ENCODE assay signal across 10 cellular contexts in genomic region chr22:36324414-36324813, GRCh38.
DNase-seq lines count a peak whose midpoint lies in the region; ATAC-seq and TF ChIP-seq lines count a peak whose summit lies in the region.
"Had no signal": no experiment of that assay in that cellular context is flagged by ENCODE, and none has a peak within 500 bp of the region (broad histone marks: within the 10 kb centered on the region; RNA-seq: fewer than 3 reads in every experiment).

No MANE protein-coding gene starts in this region.

- H3K27ac Mint-ChIP-seq in activated CD4-positive, alpha-beta memory T cell treated with anti-CD3 and anti-CD28 coated beads for 36 hours, result peak overlapping the region; percentile 5
- H3K27ac Mint-ChIP-seq in activated CD4-positive, alpha-beta memory T cell treated with anti-CD3 and anti-CD28 coated beads, Interleukin-2, amount 10 ng/mL, durations not matched to agents 7 days and 5 days, result no peak overlapping the region
- H3K27ac Mint-ChIP-seq in endothelial cell (ENCODE audit: unreplicated experiment) (peak overlapping the region; percentile 58), type B pancreatic cell (peak overlapping the region; percentile 97)
- H3K27ac Mint-ChIP-seq in naive thymus-derived CD8-positive, alpha-beta T cell, result peak overlapping the region in 7 of 10 donors; percentile 31 to 82 (median 66)

- intact Hi-C loops in activated CD4-positive, alpha-beta memory T cell treated with anti-CD3 and anti-CD28 coated beads for 36 hours (cut with micrococcal nuclease), result no loop called here

- no peaks in the 10 kb centered on the region for H3K9me3 Mint-ChIP-seq in activated CD4-positive, alpha-beta memory T cell treated with anti-CD3 and anti-CD28 coated beads for 36 hours
- H3K9me3 Mint-ChIP-seq in activated CD4-positive, alpha-beta memory T cell treated with anti-CD3 and anti-CD28 coated beads, Interleukin-2, amount 10 ng/mL, durations not matched to agents 7 days and 5 days, result no peaks in the 10 kb centered on the region
- H3K9me3 Mint-ChIP-seq in endothelial cell (ENCODE audit: unreplicated experiment), result no peaks in the 10 kb centered on the region
- no peaks in the 10 kb centered on the region for H3K9me3 Mint-ChIP-seq in naive thymus-derived CD8-positive, alpha-beta T cell
- H3K9me3 Mint-ChIP-seq in type B pancreatic cell, result no peaks in the 10 kb centered on the region

- no peak for ATAC-seq in naive thymus-derived CD8-positive, alpha-beta T cell
- no peak for ATAC-seq in GM21576 (IDR thresholded peaks at IDR 0.05; ENCODE audit: unreplicated experiment)
- ATAC-seq: A549 had no signal

- H3K4me1 Mint-ChIP-seq in activated CD4-positive, alpha-beta memory T cell treated with anti-CD3 and anti-CD28 coated beads for 36 hours (ENCODE audit: low read depth), result peaks cover 25% of the 10 kb centered on the region
- peaks cover 37% of the 10 kb centered on the region for H3K4me1 Mint-ChIP-seq in activated CD4-positive, alpha-beta memory T cell treated with anti-CD3 and anti-CD28 coated beads, Interleukin-2, amount 10 ng/mL, durations not matched to agents 7 days and 5 days
- peaks cover 30% of the 10 kb centered on the region for H3K4me1 Mint-ChIP-seq in endothelial cell (ENCODE audit: unreplicated experiment)
- peaks cover 29 to 44% (median 36%) of the 10 kb centered on the region in 4 donors for H3K4me1 Mint-ChIP-seq in naive thymus-derived CD8-positive, alpha-beta T cell
- H3K4me1 Mint-ChIP-seq in type B pancreatic cell (ENCODE audit: unreplicated experiment), result peaks cover 33% of the 10 kb centered on the region

- H3K27me3 Mint-ChIP-seq in activated CD4-positive, alpha-beta memory T cell treated with anti-CD3 and anti-CD28 coated beads for 36 hours, result no peaks in the 10 kb centered on the region
- H3K27me3 Mint-ChIP-seq in activated CD4-positive, alpha-beta memory T cell treated with anti-CD3 and anti-CD28 coated beads, Interleukin-2, amount 10 ng/mL, durations not matched to agents 7 days and 5 days, result no peaks in the 10 kb centered on the region
- peaks cover 39% of the 10 kb centered on the region for H3K27me3 Mint-ChIP-seq in endothelial cell (ENCODE audit: unreplicated experiment)
- H3K27me3 Mint-ChIP-seq in naive thymus-derived CD8-positive, alpha-beta T cell, result no peaks in the 10 kb centered on the region
- H3K27me3 Mint-ChIP-seq in type B pancreatic cell, result no peaks in the 10 kb centered on the region

- POLR2A ChIA-PET in activated CD4-positive, alpha-beta memory T cell treated with anti-CD3 and anti-CD28 coated beads for 36 hours (lab: Charles Lee), result interaction anchor here (1.1 kb wide), 1 partner anchor 10 kb away, joined by 3 read pairs; no protein-coding TSS in a partner anchor
- POLR2A ChIA-PET in activated CD4-positive, alpha-beta memory T cell treated with anti-CD3 and anti-CD28 coated beads, Interleukin-2, amount 10 ng/mL, durations not matched to agents 7 days and 5 days (lab: Charles Lee), result interaction anchor here (1.1 to 3.6 kb wide), 4 partner anchors 9 to 26 kb away, joined by 3 to 13 read pairs (median 5); no protein-coding TSS in a partner anchor
- POLR2A ChIA-PET in naive thymus-derived CD8-positive, alpha-beta T cell (lab: Charles Lee), result interaction anchor here (0.6 to 1.2 kb wide), 3 partner anchors 8 to 55 kb away, joined by 3 to 4 read pairs (median 3); no protein-coding TSS in a partner anchor
- POLR2A ChIA-PET in HEK293T (lab: Yijun Ruan, JAX), result no interaction called here

- CTCF ChIA-PET in activated CD4-positive, alpha-beta memory T cell treated with anti-CD3 and anti-CD28 coated beads for 36 hours (lab: Charles Lee), result no interaction called here
- CTCF ChIA-PET in activated CD4-positive, alpha-beta memory T cell treated with anti-CD3 and anti-CD28 coated beads, Interleukin-2, amount 10 ng/mL, durations not matched to agents 7 days and 5 days (lab: Charles Lee), result interaction anchor here (0.6 to 1.8 kb wide), 3 partner anchors 23 to 60 kb away, joined by 3 to 6 read pairs (median 4); no protein-coding TSS in a partner anchor
- CTCF ChIA-PET in HEK293T (lab: Yijun Ruan, JAX), result no interaction called here

- DNase-seq in activated CD4-positive, alpha-beta memory T cell treated with anti-CD3 and anti-CD28 coated beads for 36 hours, result no peak
- DNase-seq in activated CD4-positive, alpha-beta memory T cell treated with anti-CD3 and anti-CD28 coated beads, Interleukin-2, amount 10 ng/mL, durations not matched to agents 7 days and 5 days, result no peak
- DNase-seq in endothelial cell (ENCODE audit: low spot score), result no peak
- DNase-seq in naive thymus-derived CD8-positive, alpha-beta T cell, result no peak
- DNase-seq in type B pancreatic cell (ENCODE audit: extremely low spot score, unreplicated experiment), result no peak
- no peak for DNase-seq in HEK293T (ENCODE audit: extremely low spot score)
- no peak for DNase-seq in NCI-H82 treated with DMSO at 0.1 percent for 48 hours (lab: John Stamatoyannopoulos, UW; ENCODE audit: unreplicated experiment)
- DNase-seq: NCI-H2029 had no signal

- no peak overlapping the region for H3K4me3 Mint-ChIP-seq in activated CD4-positive, alpha-beta memory T cell treated with anti-CD3 and anti-CD28 coated beads for 36 hours
- no peak overlapping the region for H3K4me3 Mint-ChIP-seq in activated CD4-positive, alpha-beta memory T cell treated with anti-CD3 and anti-CD28 coated beads, Interleukin-2, amount 10 ng/mL, durations not matched to agents 7 days and 5 days
- H3K4me3 Mint-ChIP-seq in endothelial cell (ENCODE audit: unreplicated experiment), result no peak overlapping the region
- no peak overlapping the region for H3K4me3 Mint-ChIP-seq in naive thymus-derived CD8-positive, alpha-beta T cell
- no peak overlapping the region for H3K4me3 Mint-ChIP-seq in type B pancreatic cell

- peaks cover 76% of the 10 kb centered on the region for H3K36me3 Mint-ChIP-seq in activated CD4-positive, alpha-beta memory T cell treated with anti-CD3 and anti-CD28 coated beads for 36 hours
- peaks cover 93% of the 10 kb centered on the region for H3K36me3 Mint-ChIP-seq in activated CD4-positive, alpha-beta memory T cell treated with anti-CD3 and anti-CD28 coated beads, Interleukin-2, amount 10 ng/mL, durations not matched to agents 7 days and 5 days (ENCODE audit: low read depth)
- peaks cover 68% of the 10 kb centered on the region for H3K36me3 Mint-ChIP-seq in endothelial cell (ENCODE audit: low read depth, unreplicated experiment)
- H3K36me3 Mint-ChIP-seq in naive thymus-derived CD8-positive, alpha-beta T cell, result peaks cover 0 to 82% (median 17%) of the 10 kb centered on the region in 3 donors
- peaks cover 28% of the 10 kb centered on the region for H3K36me3 Mint-ChIP-seq in type B pancreatic cell

- TF ChIP-seq CTCF in endothelial cell (IDR thresholded peaks at IDR 0.05; ENCODE audit: unreplicated experiment), result no peak
- TF ChIP-seq CTCF in type B pancreatic cell (conservative IDR thresholded peaks at IDR 0.05), result no peak

TF ChIP-seq in HEK293T, 16 proteins besides CTCF, POLR2A, EP300 and RAD21:
- TF ChIP-seq CTBP1 (IDR thresholded peaks at IDR 0.05; ENCODE audit: borderline replicate concordance), result no peak
- TF ChIP-seq FOXK2 (IDR thresholded peaks at IDR 0.05), result no peak
- TF ChIP-seq HDGF (IDR thresholded peaks at IDR 0.05; ENCODE audit: borderline replicate concordance), result no peak
- TF ChIP-seq SP1 (IDR thresholded peaks at IDR 0.05), result no peak
- no peak for TF ChIP-seq ZNF384 (IDR thresholded peaks at IDR 0.05)
- TF ChIP-seq TARDBP (IDR thresholded peaks at IDR 0.05), result no peak
- no peak for TF ChIP-seq FOXA1 (IDR thresholded peaks at IDR 0.05)
- no peak for TF ChIP-seq PKNOX1 (IDR thresholded peaks at IDR 0.05)
- no peak for TF ChIP-seq SUZ12 (IDR thresholded peaks at IDR 0.05)
- TF ChIP-seq ARNT (IDR thresholded peaks at IDR 0.05), result no peak
- TF ChIP-seq L3MBTL2 (conservative IDR thresholded peaks at IDR 0.05), result no peak
